2 cellular contexts compared by ENCODE assay signal in genomic region chr12:46449161-46449715, GRCh38.
TF ChIP-seq lines count a peak whose summit lies in the region.

No MANE protein-coding gene starts in this region.

TF ChIP-seq in IMR-90, 13 proteins besides CTCF, POLR2A, EP300 and RAD21:
- no peak for TF ChIP-seq SMC3 (IDR thresholded peaks at IDR 0.05; ENCODE audit: low read depth, low read length)
- no peak for TF ChIP-seq FOS (IDR thresholded peaks at IDR 0.05; ENCODE audit: low read depth, low read length)
- no peak for TF ChIP-seq ELK1 (IDR thresholded peaks at IDR 0.05; ENCODE audit: borderline replicate concordance, low read depth, low read length)
- no peak for TF ChIP-seq CHD1 (IDR thresholded peaks at IDR 0.05; ENCODE audit: low read depth, low read length)
- TF ChIP-seq MXI1 (IDR thresholded peaks at IDR 0.05; ENCODE audit: borderline replicate concordance, low read depth, low read length) = no peak
- TF ChIP-seq RCOR1 (IDR thresholded peaks at IDR 0.05; ENCODE audit: insufficient replicate concordance, low read length) = no peak
- TF ChIP-seq MAZ (IDR thresholded peaks at IDR 0.05; ENCODE audit: borderline replicate concordance, low read depth, low read length) = no peak
- TF ChIP-seq BHLHE40 (IDR thresholded peaks at IDR 0.05; ENCODE audit: low read depth, low read length) = no peak
- no peak for TF ChIP-seq USF2 (IDR thresholded peaks at IDR 0.05; ENCODE audit: low read depth, low read length)
- no peak for TF ChIP-seq NFE2L2 (IDR thresholded peaks at IDR 0.05; ENCODE audit: low read depth, low read length)
- TF ChIP-seq RFX5 (IDR thresholded peaks at IDR 0.05; ENCODE audit: low read depth, low read length) = no peak
- TF ChIP-seq CEBPB (IDR thresholded peaks at IDR 0.05; ENCODE audit: low read depth, low read length) = no peak

TF ChIP-seq in endothelial cell of umbilical vein, 7 proteins besides CTCF, POLR2A, EP300 and RAD21:
- TF ChIP-seq FOS (IDR thresholded peaks at IDR 0.05; ENCODE audit: borderline replicate concordance, insufficient read depth, low read length) (no peak), EZH2 (IDR thresholded peaks at IDR 0.05; ENCODE audit: borderline replicate concordance, low read depth, low read length, severe bottlenecking) (no peak), MAX (IDR thresholded peaks at IDR 0.05; ENCODE audit: insufficient read depth, insufficient read length) (no peak), MYC (IDR thresholded peaks at IDR 0.05; ENCODE audit: low read depth, low read length) (no peak), JUN (IDR thresholded peaks at IDR 0.05; ENCODE audit: borderline replicate concordance, insufficient read depth, insufficient read length, low read depth) (no peak), POLR2AphosphoS5 (IDR thresholded peaks at IDR 0.05; ENCODE audit: insufficient read depth, low read depth, low read length) (no peak), GATA2 (IDR thresholded peaks at IDR 0.05; ENCODE audit: insufficient read depth, insufficient read length, low read depth, low read length) (no peak)
